20 cellular contexts compared by ENCODE assay signal in the genomic region with DNA sequence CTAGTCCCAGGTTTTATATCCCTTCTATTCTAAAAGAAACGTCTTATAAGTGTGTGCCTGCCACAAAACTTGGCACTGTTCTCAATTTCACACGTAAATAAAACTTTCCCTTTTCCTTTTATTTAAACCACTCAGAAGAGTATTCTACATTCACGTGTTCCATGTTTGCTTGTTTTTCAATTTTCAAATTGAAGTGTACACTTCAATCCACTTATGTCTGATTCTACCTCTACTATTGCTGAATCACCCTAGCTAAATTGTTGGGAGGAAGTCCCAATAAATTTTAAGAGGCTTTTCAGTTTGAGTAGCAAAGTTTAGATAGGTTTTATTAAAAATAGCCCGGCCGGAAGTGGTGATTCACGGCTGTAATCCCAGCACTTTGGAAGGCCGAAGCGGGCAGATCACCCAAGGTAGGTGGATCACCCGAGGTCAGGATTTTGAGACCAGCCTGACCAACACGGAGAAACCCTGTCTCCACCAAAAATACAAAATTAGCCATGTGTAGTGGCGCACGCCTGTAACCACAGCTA.
"Had no signal": no experiment of that assay in that cellular context is flagged by ENCODE, and none has a peak within 500 bp of the region (broad histone marks: within the 10 kb centered on the region; RNA-seq: fewer than 3 reads in every experiment).

No MANE protein-coding gene starts in this region.

- H3K27me3 ChIP-seq: esophagus squamous epithelium, hepatocyte, right lobe of liver, suprapubic skin, thyroid gland, uterus had no signal

- DNase-seq: effector memory CD8-positive, alpha-beta T cell; esophagus squamous epithelium; foreskin fibroblast; kidney; left cardiac atrium; left ventricle myocardium superior; naive thymus-derived CD4-positive, alpha-beta T cell; nephron progenitor cell; retina; right lobe of liver; stimulated activated CD4-positive, alpha-beta T cell treated with anti-CD3 and anti-CD28 coated beads, Interleukin-4, amount 100 ng/mL, for 1 hour; stimulated activated CD8-positive, alpha-beta memory T cell treated with anti-CD3 and anti-CD28 coated beads, Interleukin-4, amount 100 ng/mL, for 48 hours; stimulated activated naive CD8-positive, alpha-beta T cell treated with anti-CD3 and anti-CD28 coated beads, Interleukin-15, Interleukin-2, amounts not matched to agents 100 U/mL and 50 U/mL, for 24 hours; thyroid gland; uterus had no signal

- H3K9me3 ChIP-seq: esophagus squamous epithelium, prostate gland, right lobe of liver, suprapubic skin, thyroid gland, uterus had no signal

- H3K4me3 ChIP-seq: esophagus squamous epithelium, hepatocyte, prostate gland, right lobe of liver, suprapubic skin, thyroid gland, uterus had no signal

- H3K27ac ChIP-seq: esophagus squamous epithelium, hepatocyte, parathyroid adenoma, prostate gland, right lobe of liver, suprapubic skin, thyroid gland, uterus had no signal

- H3K4me1 ChIP-seq: esophagus squamous epithelium, parathyroid adenoma, prostate gland, right lobe of liver, suprapubic skin, thyroid gland, uterus had no signal

- ATAC-seq: effector memory CD8-positive, alpha-beta T cell; left cardiac atrium; left ventricle myocardium superior; naive thymus-derived CD4-positive, alpha-beta T cell; right lobe of liver; stimulated activated effector memory CD8-positive, alpha-beta T cell treated with anti-CD3 and anti-CD28 coated beads, Interleukin-12 subunit alpha, Interleukin-12 subunit beta, amount 100 ng/mL, for 72 hours; stimulated activated naive CD8-positive, alpha-beta T cell treated with anti-CD3 and anti-CD28 coated beads, Interleukin-15, Interleukin-2, amounts not matched to agents 100 U/mL and 50 U/mL, for 24 hours had no signal

- H3K36me3 ChIP-seq: esophagus squamous epithelium, prostate gland, right lobe of liver, suprapubic skin, thyroid gland, uterus had no signal
